ENCODE assay signal across 8 cellular contexts in the genomic region with DNA sequence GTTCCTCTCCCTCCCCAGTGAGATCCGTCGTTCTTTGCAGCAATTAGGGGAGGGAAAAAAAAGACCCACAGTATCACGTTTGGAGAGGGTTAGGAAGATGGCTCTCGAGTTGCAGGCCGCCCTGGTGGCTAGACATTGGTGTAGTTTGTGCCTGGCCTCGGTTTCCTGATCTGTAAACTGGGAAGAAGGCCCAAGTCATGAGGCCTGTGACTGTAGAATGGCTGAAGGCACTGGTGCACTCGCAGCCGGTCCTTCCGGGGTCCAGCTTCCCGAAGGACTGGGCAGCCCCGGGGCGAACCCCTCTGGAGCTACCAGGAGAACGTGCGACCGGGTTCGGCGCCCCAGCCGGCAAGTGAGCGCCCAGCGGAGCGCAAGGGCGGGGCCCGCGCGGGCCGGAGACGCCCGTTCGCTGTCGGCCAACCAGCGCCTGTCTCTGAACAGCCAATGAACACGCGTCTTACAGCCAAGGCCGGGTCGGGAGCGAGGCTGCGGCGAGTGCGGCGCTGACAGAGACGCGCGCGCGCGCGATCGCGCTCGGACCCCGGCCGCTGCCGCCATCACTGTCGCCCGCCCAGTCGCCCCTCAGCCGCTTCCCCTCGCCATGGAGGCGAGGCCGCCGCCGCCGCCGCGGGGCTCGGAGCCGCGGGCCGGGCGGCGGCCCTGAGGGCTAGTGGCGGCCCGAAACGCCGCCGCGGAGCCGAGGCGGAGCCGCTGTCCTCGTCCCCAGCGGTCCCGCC. TPM values are rescaled to one million over a fixed set of nuclear protein-coding genes. Genes with fewer than 3 reads are reported as not detected.
DNase-seq lines count a peak whose midpoint lies in the region; ATAC-seq and TF ChIP-seq lines count a peak whose summit lies in the region.

Gene PTPRA (plus strand): TSS at position 472 of the 737 bp plus-strand sequence. CDS start 90,797 bp downstream, outside the sequence.

- H3K27me3 Mint-ChIP-seq in activated CD4-positive, alpha-beta T cell treated with anti-CD3 and anti-CD28 coated beads, Interleukin-2, amount 10 ng/mL, durations not matched to agents 24 days and 14 days = peaks cover 2% of the 10 kb centered on the region

- no peaks in the 10 kb centered on the region for H3K4me1 ChIP-seq in colonic mucosa

- H3K4me1 Mint-ChIP-seq in activated CD4-positive, alpha-beta T cell treated with anti-CD3 and anti-CD28 coated beads, Interleukin-2, amount 10 ng/mL, durations not matched to agents 24 days and 14 days = peaks cover 48% of the 10 kb centered on the region

- H3K27me3 ChIP-seq in BJ (ENCODE audit: control insufficient read depth, insufficient read depth, low read length) (no peaks in the 10 kb centered on the region), colonic mucosa (no peaks in the 10 kb centered on the region)

- H3K27ac ChIP-seq in colonic mucosa = peak within 1 kb of the TSS; percentile 68

- POLR2A ChIA-PET in BJ (lab: Charles Lee) = interaction anchor here (0.6 kb wide), 1 partner anchor 113 kb away, joined by 3 read pairs; no protein-coding TSS in a partner anchor

- intact Hi-C loops in activated CD4-positive, alpha-beta T cell treated with anti-CD3 and anti-CD28 coated beads, Interleukin-2, amount 10 ng/mL, durations not matched to agents 24 days and 14 days (cut with micrococcal nuclease) = loop anchor here (1.0 to 10.0 kb wide), 7 partner anchors 33 to 768 kb away; partner anchors contain the start of genes DNAAF9, NOP56, PCED1A and STK35
- intact Hi-C loops in colonic mucosa (cut with DNase I) = no loop called here

- peak within 1 kb of the TSS; percentile 96 for H3K27ac Mint-ChIP-seq in activated CD4-positive, alpha-beta T cell treated with anti-CD3 and anti-CD28 coated beads, Interleukin-2, amount 10 ng/mL, durations not matched to agents 24 days and 14 days

- peak within 1 kb of the TSS; percentile 96 for H3K4me3 Mint-ChIP-seq in activated CD4-positive, alpha-beta T cell treated with anti-CD3 and anti-CD28 coated beads, Interleukin-2, amount 10 ng/mL, durations not matched to agents 24 days and 14 days

- CTCF ChIA-PET in BJ (lab: Yijun Ruan, JAX) = interaction anchor here (1.0 to 1.7 kb wide), 5 partner anchors 10 to 135 kb away, joined by 3 to 8 read pairs (median 5); no protein-coding TSS in a partner anchor

- TF ChIP-seq CTCF in BJ (IDR thresholded peaks at IDR 0.05; ENCODE audit: insufficient read depth, low read depth, low read length) = no peak
- no peak for TF ChIP-seq CTCF in colonic mucosa (IDR thresholded peaks at IDR 0.05)

- no peaks in the 10 kb centered on the region for H3K9me3 Mint-ChIP-seq in activated CD4-positive, alpha-beta T cell treated with anti-CD3 and anti-CD28 coated beads, Interleukin-2, amount 10 ng/mL, durations not matched to agents 24 days and 14 days

- H3K4me3 ChIP-seq in BJ (ENCODE audit: low read depth, low read length) (peak within 1 kb of the TSS; percentile 90), colonic mucosa (peak within 1 kb of the TSS; percentile 82)

- DNase-seq in BJ (ENCODE audit: low read depth) = peak; percentile 28
- DNase-seq in GM19240 (ENCODE audit: insufficient read length, low spot score) = peak; percentile 71
- peak; percentile 52 for DNase-seq in NCI-H524 treated with DMSO at 0.1 percent for 48 hours (lab: John Stamatoyannopoulos, UW)
- peak; percentile 98 for DNase-seq in activated CD4-positive, alpha-beta T cell treated with anti-CD3 and anti-CD28 coated beads, Interleukin-2, amount 10 ng/mL, durations not matched to agents 24 days and 14 days
- peak; percentile 96 for DNase-seq in colonic mucosa
- DNase-seq in left kidney (ENCODE audit: low read depth, low spot score) = peak; percentile 97
- peak; percentile 92 for DNase-seq in stimulated activated CD4-positive, alpha-beta T cell treated with anti-CD3 and anti-CD28 coated beads, Interleukin-1b, Interleukin-23, amount 100 ng/mL, for 48 hours

- H3K36me3 Mint-ChIP-seq in activated CD4-positive, alpha-beta T cell treated with anti-CD3 and anti-CD28 coated beads, Interleukin-2, amount 10 ng/mL, durations not matched to agents 24 days and 14 days (ENCODE audit: low read depth) = peaks cover 25% of the 10 kb centered on the region

- H3K36me3 ChIP-seq in BJ (ENCODE audit: control insufficient read depth, insufficient read depth, low read length) (no peaks in the 10 kb centered on the region), colonic mucosa (no peaks in the 10 kb centered on the region)

- no peaks in the 10 kb centered on the region for H3K9me3 ChIP-seq in colonic mucosa

- peak; percentile 85 for ATAC-seq in HG03460 (IDR thresholded peaks at IDR 0.05; ENCODE audit: unreplicated experiment)

- H3K9ac ChIP-seq in colonic mucosa (ENCODE audit: low read depth in 2 of 2, low read length in 2 of 2) = peak within 1 kb of the TSS; percentile 82 to 85

RNA-seq across cellular contexts. Expression of gene PTPRA, which starts in this region (rescaled TPM):
- 46.2 and 60.9 TPM in 2 replicates for polyA plus RNA-seq in BJ (2011; rRNA removed)
- polyA minus RNA-seq in BJ (2011; rRNA and poly(A)+ RNA removed) = 26.6 and 38.0 TPM in 2 replicates
- total RNA-seq in activated CD4-positive, alpha-beta T cell treated with anti-CD3 and anti-CD28 coated beads, Interleukin-2, amount 10 ng/mL, durations not matched to agents 24 days and 14 days = 66.5 and 71.5 TPM in 2 replicates
- 10 to 100 TPM; 30.3 to 55.2 TPM for total RNA-seq in colonic mucosa

Comparison
In these comparisons a context has a peak if more than half of its experiments do, and no peak if none do; other contexts are left out.
1. Peak in every context shown above with its lines: DNase-seq, ATAC-seq, H3K4me3 ChIP-seq and H3K27ac ChIP-seq.
2. DNase-seq: peak in every context shown above with its lines; median percentile 98 in activated CD4-positive, alpha-beta T cell treated with anti-CD3 and anti-CD28 coated beads, Interleukin-2, amount 10 ng/mL, durations not matched to agents 24 days and 14 days; 97 in left kidney; 96 in colonic mucosa; 92 in stimulated activated CD4-positive, alpha-beta T cell treated with anti-CD3 and anti-CD28 coated beads, Interleukin-1b, Interleukin-23, amount 100 ng/mL, for 48 hours; 71 in GM19240; 52 in NCI-H524 treated with DMSO at 0.1 percent for 48 hours; 28 in BJ.